In the genomic region with DNA sequence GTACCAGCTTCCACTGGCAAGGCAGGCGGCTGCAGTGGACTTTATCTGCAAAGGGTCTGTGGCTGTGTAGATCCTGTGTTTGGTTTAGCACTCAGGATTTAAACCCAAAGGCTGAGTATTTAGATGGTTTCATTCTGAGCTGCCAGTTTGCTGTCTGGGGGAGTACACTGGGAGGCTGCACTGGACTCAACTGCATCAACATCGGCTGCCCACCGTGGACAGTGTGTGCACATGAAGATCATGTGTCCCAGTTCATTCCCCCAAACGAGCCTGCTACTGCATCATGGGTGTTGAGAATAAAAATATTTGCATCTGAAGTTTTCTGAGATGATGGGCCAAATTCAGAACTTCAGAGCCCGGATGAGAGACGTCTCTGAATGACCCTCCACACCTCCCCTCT, we compare ENCODE assay signal across 21 cellular contexts.
"Had no signal": no experiment of that assay in that cellular context is flagged by ENCODE, and none has a peak within 500 bp of the region (broad histone marks: within the 10 kb centered on the region; RNA-seq: fewer than 3 reads in every experiment).

No MANE protein-coding gene starts in this region.

- H3K4me3 ChIP-seq: colonic mucosa, esophagus muscularis mucosa, gastrocnemius medialis, heart right ventricle, left lung, lower lobe of right lung had no signal

- ATAC-seq: effector memory CD8-positive, alpha-beta T cell; gastrocnemius medialis; heart right ventricle; left colon; left lung; left ventricle myocardium superior; lower lobe of right lung; naive thymus-derived CD4-positive, alpha-beta T cell had no signal

- H3K36me3 ChIP-seq: colonic mucosa, esophagus muscularis mucosa, gastrocnemius medialis, heart right ventricle, left lung, lower lobe of right lung had no signal

- H3K27ac ChIP-seq: colonic mucosa, esophagus muscularis mucosa, gastrocnemius medialis, heart right ventricle, left lung, lower lobe of right lung had no signal

- H3K9me3 ChIP-seq: colonic mucosa, gastrocnemius medialis, left lung, lower lobe of right lung had no signal

- FAIRE-seq: endothelial cell of umbilical vein, islet of Langerhans, keratinocyte had no signal

- H3K27me3 ChIP-seq: colonic mucosa, gastrocnemius medialis had no signal

- H3K4me1 ChIP-seq: colonic mucosa, esophagus muscularis mucosa, gastrocnemius medialis, heart right ventricle, left lung, lower lobe of right lung had no signal

- DNase-seq: colonic mucosa; cortex of kidney; effector CD8-positive, alpha-beta T cell; effector memory CD8-positive, alpha-beta T cell; foreskin melanocyte; gastrocnemius medialis; glutamatergic neuron; heart right ventricle; hippocampal formation; kidney glomerular epithelial cell; left colon; left lung; left ventricle myocardium superior; lower lobe of right lung; mesendoderm; midbrain; naive thymus-derived CD4-positive, alpha-beta T cell had no signal
